8 cellular contexts compared by ENCODE assay signal in genomic region chr13:113216165-113217056, GRCh38. TPM values are rescaled to one million over a fixed set of nuclear protein-coding genes. Genes with fewer than 3 reads are reported as not detected.
DNase-seq lines count a peak whose midpoint lies in the region; ATAC-seq and TF ChIP-seq lines count a peak whose summit lies in the region.

No MANE protein-coding gene starts in this region.

- no peak for TF ChIP-seq POLR2A in HCT116 (IDR thresholded peaks at IDR 0.05; ENCODE audit: borderline replicate concordance, extremely low read depth, insufficient read depth, insufficient read length)

- peaks cover 22 to 36% (median 35%) of the 10 kb centered on the region in 3 donors for H3K4me1 Mint-ChIP-seq in T-cell
- H3K4me1 Mint-ChIP-seq in stimulated activated effector memory CD8-positive, alpha-beta T cell treated with anti-CD3 and anti-CD28 coated beads, Interleukin-12 subunit alpha, Interleukin-12 subunit beta, amount 100 ng/mL, for 72 hours = peaks cover 28% of the 10 kb centered on the region

- peak overlapping the region; percentile 27 for H3K9ac ChIP-seq in HCT116 (ENCODE audit: low read length)

- CTCF ChIA-PET in HCT116 (lab: Charles Lee) (no interaction called here), T-cell (lab: Charles Lee) (no interaction called here)

- H3K9me3 Mint-ChIP-seq in T-cell = no peaks in the 10 kb centered on the region
- H3K9me3 Mint-ChIP-seq in stimulated activated effector memory CD8-positive, alpha-beta T cell treated with anti-CD3 and anti-CD28 coated beads, Interleukin-12 subunit alpha, Interleukin-12 subunit beta, amount 100 ng/mL, for 72 hours = no peaks in the 10 kb centered on the region

- peaks cover 10% of the 10 kb centered on the region; the same call in 1 of the 2 replicates for H4K20me1 ChIP-seq in HCT116 (ENCODE audit: insufficient read depth)

- H3K27me3 ChIP-seq in ACC112 (ENCODE audit: insufficient read depth, low read length) (no peaks in the 10 kb centered on the region), HCT116 (ENCODE audit: insufficient read depth, low read length) (no peaks in the 10 kb centered on the region)

- peak overlapping the region; percentile 56 for H3K4me2 ChIP-seq in HCT116 (ENCODE audit: low read length)

- POLR2A ChIA-PET in HCT116 (lab: Charles Lee) = no interaction called here
- POLR2A ChIA-PET in T-cell (lab: Charles Lee) = no interaction called here

- DNase-seq in HCT116 (ENCODE audit: low read depth, low spot score) = peak; percentile 56
- no peak for DNase-seq in T-cell
- peak; percentile 65 for DNase-seq in left ventricle myocardium superior
- DNase-seq in stimulated activated effector memory CD8-positive, alpha-beta T cell treated with anti-CD3 and anti-CD28 coated beads, Interleukin-12 subunit alpha, Interleukin-12 subunit beta, amount 100 ng/mL, for 72 hours (ENCODE audit: low spot score in 2 of 2) = no peak
- DNase-seq in stimulated activated naive CD4-positive, alpha-beta T cell treated with Interleukin-2 at 50 U/mL for 16 hours (lab: John Stamatoyannopoulos, UW) = no peak
- DNase-seq in activated CD8-positive, alpha-beta memory T cell treated with anti-CD3 and anti-CD28 coated beads, Interleukin-2, amount 50 U/mL, for 48 hours = no peak
- DNase-seq in RPMI8226 = no peak

- no peak overlapping the region for H3K4me3 Mint-ChIP-seq in T-cell
- no peak overlapping the region for H3K4me3 Mint-ChIP-seq in stimulated activated effector memory CD8-positive, alpha-beta T cell treated with anti-CD3 and anti-CD28 coated beads, Interleukin-12 subunit alpha, Interleukin-12 subunit beta, amount 100 ng/mL, for 72 hours

- H2AFZ ChIP-seq in ACC112 (ENCODE audit: low read length, unreplicated experiment) = no peak overlapping the region
- H2AFZ ChIP-seq in HCT116 (ENCODE audit: low read depth, low read length, poor library complexity, severe bottlenecking) = no peak overlapping the region

- peak overlapping the region; percentile 41 to 47 for H3K27ac Mint-ChIP-seq in T-cell
- no peak overlapping the region for H3K27ac Mint-ChIP-seq in stimulated activated effector memory CD8-positive, alpha-beta T cell treated with anti-CD3 and anti-CD28 coated beads, Interleukin-12 subunit alpha, Interleukin-12 subunit beta, amount 100 ng/mL, for 72 hours

- peak overlapping the region; percentile 41 for H3K4me3 ChIP-seq in ACC112 (ENCODE audit: low read depth, low read length)
- H3K4me3 ChIP-seq in HCT116 (replicated peaks in 1 of 2; ENCODE audit: low read depth in 1 of 2, low read length in 2 of 2) = peak overlapping the region in 1 of 2 experiments; percentile 15; a peak in 1 of 4 replicates

- H3K4me1 ChIP-seq in ACC112 (ENCODE audit: control insufficient read depth, insufficient read depth, low read length, unreplicated experiment) (peaks cover 32% of the 10 kb centered on the region), HCT116 (ENCODE audit: control insufficient read depth in 1 of 2, insufficient read depth in 2 of 2, low read length in 2 of 2) (peaks cover 20 to 29% of the 10 kb centered on the region in 2 experiments)

- H3K79me2 ChIP-seq in ACC112 (ENCODE audit: control insufficient read depth, insufficient read depth, low read length, unreplicated experiment) = peaks cover 98% of the 10 kb centered on the region
- peaks cover 100% of the 10 kb centered on the region for H3K79me2 ChIP-seq in HCT116 (ENCODE audit: insufficient read depth, low read length)

- no peaks in the 10 kb centered on the region for H3K27me3 Mint-ChIP-seq in T-cell

- peaks cover 17% of the 10 kb centered on the region for H3K36me3 Mint-ChIP-seq in T-cell
- H3K36me3 Mint-ChIP-seq in stimulated activated effector memory CD8-positive, alpha-beta T cell treated with anti-CD3 and anti-CD28 coated beads, Interleukin-12 subunit alpha, Interleukin-12 subunit beta, amount 100 ng/mL, for 72 hours = peaks cover 52% of the 10 kb centered on the region

- no peak for TF ChIP-seq RAD21 in HCT116 (IDR thresholded peaks at IDR 0.05; ENCODE audit: low read depth)

- intact Hi-C loops in HCT116 (cut with micrococcal nuclease) = no loop called here
- intact Hi-C loops in left ventricle myocardium superior (cut with micrococcal nuclease) = no loop called here

- BruUV-seq in HCT116 (replicated peaks; lab: Mats Ljungman, UMichigan) = no TSS peak

- TF ChIP-seq CTCF in HCT116 (IDR thresholded peaks at IDR 0.05 in 2 of 3, conservative IDR thresholded peaks at IDR 0.05 in 1 of 3; ENCODE audit: borderline replicate concordance in 1 of 3, insufficient read depth in 1 of 3, low read depth in 2 of 3, low read length in 2 of 3) = no peak

- RAD21 ChIA-PET in HCT116 (lab: Charles Lee; ENCODE audit: low non-redundant PET in 1 of 2, low total read pairs in 2 of 2, uncharacterized antibody in 2 of 2, unreplicated experiment in 2 of 2) = no interaction called here

- H3K9me2 ChIP-seq in HCT116 (ENCODE audit: insufficient read depth) = no peaks in the 10 kb centered on the region

- H3K9me3 ChIP-seq in HCT116 (ENCODE audit: control insufficient read depth in 1 of 2, insufficient read depth in 1 of 2, low read depth in 1 of 2, low read length in 2 of 2) = no peaks in the 10 kb centered on the region

- H3K36me3 ChIP-seq in ACC112 (ENCODE audit: insufficient read depth, low read length) = peaks cover 12% of the 10 kb centered on the region; the same call in 1 of the 2 replicates
- H3K36me3 ChIP-seq in HCT116 (ENCODE audit: control insufficient read depth in 1 of 2, insufficient read depth in 2 of 2, low read length in 2 of 2) = peaks cover 2 to 28% of the 10 kb centered on the region in 2 experiments; a peak in 2 of 4 replicates

- H3K27ac ChIP-seq in ACC112 (ENCODE audit: low read depth, low read length) (peak overlapping the region; percentile 74), HCT116 (ENCODE audit: low read depth, low read length) (peak overlapping the region; percentile 64)

- ATAC-seq in HCT116 = peak; percentile 87
- ATAC-seq in T-cell (replicated peaks in 1 of 4) = peak in 1 of 4 experiments; percentile 13
- ATAC-seq in left ventricle myocardium superior = peak; percentile 84
- ATAC-seq in stimulated activated effector memory CD8-positive, alpha-beta T cell treated with anti-CD3 and anti-CD28 coated beads, Interleukin-12 subunit alpha, Interleukin-12 subunit beta, amount 100 ng/mL, for 72 hours = peak; percentile 59

TF ChIP-seq in HCT116, 20 proteins besides CTCF, POLR2A, EP300 and RAD21:
- no peak for TF ChIP-seq SP1 (IDR thresholded peaks at IDR 0.05; ENCODE audit: low read depth)
- TF ChIP-seq, protein P1, sequence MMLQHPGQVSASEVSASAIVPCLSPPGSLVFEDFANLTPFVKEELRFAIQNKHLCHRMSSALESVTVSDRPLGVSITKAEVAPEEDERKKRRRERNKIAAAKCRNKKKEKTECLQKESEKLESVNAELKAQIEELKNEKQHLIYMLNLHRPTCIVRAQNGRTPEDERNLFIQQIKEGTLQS (IDR thresholded peaks at IDR 0.05) = no peak
- peak; percentile 73 for TF ChIP-seq TCF7L2 (IDR thresholded peaks at IDR 0.05; ENCODE audit: borderline replicate concordance, extremely low read depth, insufficient read depth, insufficient read length)
- no peak for TF ChIP-seq YY1 (IDR thresholded peaks at IDR 0.05; ENCODE audit: extremely low read depth, insufficient replicate concordance, low read depth, low read length)
- TF ChIP-seq EZH2phosphoT487 (IDR thresholded peaks at IDR 0.05; ENCODE audit: borderline replicate concordance) = no peak
- TF ChIP-seq ZNF274 (IDR thresholded peaks at IDR 0.05; ENCODE audit: low read depth, low read length) = no peak
- TF ChIP-seq EZH2 (IDR thresholded peaks at IDR 0.05) = no peak
TF ChIP-seq in HCT116: peak in this region for 1.

RNA-seq across cellular contexts. Expression of gene CUL4A, which starts 7.0 kb away (rescaled TPM):
- total RNA-seq in HCT116 (2021; ENCODE audit: unreplicated experiment) (76.5 TPM), T-cell (10 to 100 TPM; 80.3 to 94.5 (median 82.7) TPM), left ventricle myocardium superior (160 TPM)
- polyA plus RNA-seq in HCT116 (2012) = 41.6 and 42.5 TPM in 2 replicates

RNA-seq across cellular contexts. Expression of gene PCID2, which starts 7.9 kb away (rescaled TPM):
- total RNA-seq in HCT116 (2021; ENCODE audit: unreplicated experiment) (73.3 TPM), T-cell (10 to 100 TPM; 45.3 to 68.6 (median 63.2) TPM), left ventricle myocardium superior (61.3 TPM)
- 51.0 and 56.6 TPM in 2 replicates for polyA plus RNA-seq in HCT116 (2012)

RNA-seq across cellular contexts. Expression of gene PROZ, which starts 58.0 kb away (rescaled TPM):
- total RNA-seq in HCT116 (2021; ENCODE audit: unreplicated experiment) (not detected), T-cell (not detected), left ventricle myocardium superior (not detected)
- polyA plus RNA-seq in HCT116 (2012) = 0.20 and 0.25 TPM in 2 replicates

Comparison
In these comparisons a context has a peak if more than half of its experiments do, and no peak if none do; other contexts are left out.
1. DNase-seq: peak in HCT116 (single experiment) and left ventricle myocardium superior (single experiment); none in T-cell (0 of 34), stimulated activated effector memory CD8-positive, alpha-beta T cell treated with anti-CD3 and anti-CD28 coated beads, Interleukin-12 subunit alpha, Interleukin-12 subunit beta, amount 100 ng/mL, for 72 hours (0 of 2), stimulated activated naive CD4-positive, alpha-beta T cell treated with Interleukin-2 at 50 U/mL for 16 hours (single experiment), activated CD8-positive, alpha-beta memory T cell treated with anti-CD3 and anti-CD28 coated beads, Interleukin-2, amount 50 U/mL, for 48 hours (single experiment) and RPMI8226 (single experiment).